ENCODE assay signal across 2 cellular contexts in the genomic region with DNA sequence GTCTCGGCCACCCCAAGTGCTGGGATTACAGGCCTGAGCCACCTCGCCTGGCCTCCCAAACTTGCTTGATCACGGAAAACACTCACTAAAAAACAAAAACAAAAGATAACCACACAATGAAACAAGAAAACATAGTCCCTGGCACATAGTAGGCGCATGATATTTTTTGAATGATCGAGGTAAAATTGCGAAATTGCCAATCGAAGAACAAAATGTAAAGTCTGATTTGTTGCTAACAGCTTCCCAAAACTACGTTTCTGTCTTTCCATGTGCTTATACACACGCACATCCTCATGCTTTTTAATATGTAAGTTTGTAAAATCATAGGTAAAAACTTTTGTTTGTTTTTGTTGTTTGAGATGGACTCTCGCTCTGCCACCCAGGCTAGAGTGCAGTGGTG.
TF ChIP-seq lines count a peak whose summit lies in the region.

No MANE protein-coding gene starts in this region.

TF ChIP-seq in GM23338, 12 proteins besides CTCF, POLR2A, EP300 and RAD21 (continued from another document):
- no peak for TF ChIP-seq NANOG (IDR thresholded peaks at IDR 0.05; ENCODE audit: borderline replicate concordance)
- no peak for TF ChIP-seq EZH2 (IDR thresholded peaks at IDR 0.05; ENCODE audit: low read depth, unreplicated experiment)
- no peak for TF ChIP-seq ZNF331 (CRISPR knock-in tag; IDR thresholded peaks at IDR 0.05; ENCODE audit: low read depth)
- no peak for TF ChIP-seq ZNF114 (CRISPR knock-in tag; IDR thresholded peaks at IDR 0.05)
- TF ChIP-seq, protein P1, sequence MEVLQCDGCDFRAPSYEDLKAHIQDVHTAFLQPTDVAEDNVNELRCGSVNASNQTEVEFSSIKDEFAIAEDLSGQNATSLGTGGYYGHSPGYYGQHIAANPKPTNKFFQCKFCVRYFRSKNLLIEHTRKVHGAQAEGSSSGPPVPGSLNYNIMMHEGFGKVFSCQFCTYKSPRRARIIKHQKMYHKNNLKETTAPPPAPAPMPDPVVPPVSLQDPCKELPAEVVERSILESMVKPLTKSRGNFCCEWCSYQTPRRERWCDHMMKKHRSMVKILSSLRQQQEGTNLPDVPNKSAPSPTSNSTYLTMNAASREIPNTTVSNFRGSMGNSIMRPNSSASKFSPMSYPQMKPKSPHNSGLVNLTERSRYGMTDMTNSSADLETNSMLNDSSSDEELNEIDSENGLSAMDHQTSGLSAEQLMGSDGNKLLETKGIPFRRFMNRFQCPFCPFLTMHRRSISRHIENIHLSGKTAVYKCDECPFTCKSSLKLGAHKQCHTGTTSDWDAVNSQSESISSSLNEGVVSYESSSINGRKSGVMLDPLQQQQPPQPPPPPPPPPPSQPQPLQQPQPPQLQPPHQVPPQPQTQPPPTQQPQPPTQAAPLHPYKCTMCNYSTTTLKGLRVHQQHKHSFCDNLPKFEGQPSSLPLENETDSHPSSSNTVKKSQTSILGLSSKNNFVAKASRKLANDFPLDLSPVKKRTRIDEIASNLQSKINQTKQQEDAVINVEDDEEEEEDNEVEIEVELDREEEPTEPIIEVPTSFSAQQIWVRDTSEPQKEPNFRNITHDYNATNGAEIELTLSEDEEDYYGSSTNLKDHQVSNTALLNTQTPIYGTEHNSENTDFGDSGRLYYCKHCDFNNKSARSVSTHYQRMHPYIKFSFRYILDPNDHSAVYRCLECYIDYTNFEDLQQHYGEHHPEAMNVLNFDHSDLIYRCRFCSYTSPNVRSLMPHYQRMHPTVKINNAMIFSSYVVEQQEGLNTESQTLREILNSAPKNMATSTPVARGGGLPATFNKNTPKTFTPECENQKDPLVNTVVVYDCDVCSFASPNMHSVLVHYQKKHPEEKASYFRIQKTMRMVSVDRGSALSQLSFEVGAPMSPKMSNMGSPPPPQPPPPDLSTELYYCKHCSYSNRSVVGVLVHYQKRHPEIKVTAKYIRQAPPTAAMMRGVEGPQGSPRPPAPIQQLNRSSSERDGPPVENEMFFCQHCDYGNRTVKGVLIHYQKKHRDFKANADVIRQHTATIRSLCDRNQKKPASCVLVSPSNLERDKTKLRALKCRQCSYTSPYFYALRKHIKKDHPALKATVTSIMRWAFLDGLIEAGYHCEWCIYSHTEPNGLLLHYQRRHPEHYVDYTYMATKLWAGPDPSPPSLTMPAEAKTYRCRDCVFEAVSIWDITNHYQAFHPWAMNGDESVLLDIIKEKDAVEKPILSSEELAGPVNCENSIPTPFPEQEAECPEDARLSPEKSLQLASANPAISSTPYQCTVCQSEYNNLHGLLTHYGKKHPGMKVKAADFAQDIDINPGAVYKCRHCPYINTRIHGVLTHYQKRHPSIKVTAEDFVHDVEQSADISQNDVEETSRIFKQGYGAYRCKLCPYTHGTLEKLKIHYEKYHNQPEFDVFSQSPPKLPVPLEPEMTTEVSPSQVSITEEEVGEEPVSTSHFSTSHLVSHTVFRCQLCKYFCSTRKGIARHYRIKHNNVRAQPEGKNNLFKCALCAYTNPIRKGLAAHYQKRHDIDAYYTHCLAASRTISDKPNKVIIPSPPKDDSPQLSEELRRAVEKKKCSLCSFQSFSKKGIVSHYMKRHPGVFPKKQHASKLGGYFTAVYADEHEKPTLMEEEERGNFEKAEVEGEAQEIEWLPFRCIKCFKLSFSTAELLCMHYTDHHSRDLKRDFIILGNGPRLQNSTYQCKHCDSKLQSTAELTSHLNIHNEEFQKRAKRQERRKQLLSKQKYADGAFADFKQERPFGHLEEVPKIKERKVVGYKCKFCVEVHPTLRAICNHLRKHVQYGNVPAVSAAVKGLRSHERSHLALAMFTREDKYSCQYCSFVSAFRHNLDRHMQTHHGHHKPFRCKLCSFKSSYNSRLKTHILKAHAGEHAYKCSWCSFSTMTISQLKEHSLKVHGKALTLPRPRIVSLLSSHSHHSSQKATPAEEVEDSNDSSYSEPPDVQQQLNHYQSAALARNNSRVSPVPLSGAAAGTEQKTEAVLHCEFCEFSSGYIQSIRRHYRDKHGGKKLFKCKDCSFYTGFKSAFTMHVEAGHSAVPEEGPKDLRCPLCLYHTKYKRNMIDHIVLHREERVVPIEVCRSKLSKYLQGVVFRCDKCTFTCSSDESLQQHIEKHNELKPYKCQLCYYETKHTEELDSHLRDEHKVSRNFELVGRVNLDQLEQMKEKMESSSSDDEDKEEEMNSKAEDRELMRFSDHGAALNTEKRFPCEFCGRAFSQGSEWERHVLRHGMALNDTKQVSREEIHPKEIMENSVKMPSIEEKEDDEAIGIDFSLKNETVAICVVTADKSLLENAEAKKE (CRISPR knock-in tag; IDR thresholded peaks at IDR 0.05) = no peak
- TF ChIP-seq, protein P2, sequence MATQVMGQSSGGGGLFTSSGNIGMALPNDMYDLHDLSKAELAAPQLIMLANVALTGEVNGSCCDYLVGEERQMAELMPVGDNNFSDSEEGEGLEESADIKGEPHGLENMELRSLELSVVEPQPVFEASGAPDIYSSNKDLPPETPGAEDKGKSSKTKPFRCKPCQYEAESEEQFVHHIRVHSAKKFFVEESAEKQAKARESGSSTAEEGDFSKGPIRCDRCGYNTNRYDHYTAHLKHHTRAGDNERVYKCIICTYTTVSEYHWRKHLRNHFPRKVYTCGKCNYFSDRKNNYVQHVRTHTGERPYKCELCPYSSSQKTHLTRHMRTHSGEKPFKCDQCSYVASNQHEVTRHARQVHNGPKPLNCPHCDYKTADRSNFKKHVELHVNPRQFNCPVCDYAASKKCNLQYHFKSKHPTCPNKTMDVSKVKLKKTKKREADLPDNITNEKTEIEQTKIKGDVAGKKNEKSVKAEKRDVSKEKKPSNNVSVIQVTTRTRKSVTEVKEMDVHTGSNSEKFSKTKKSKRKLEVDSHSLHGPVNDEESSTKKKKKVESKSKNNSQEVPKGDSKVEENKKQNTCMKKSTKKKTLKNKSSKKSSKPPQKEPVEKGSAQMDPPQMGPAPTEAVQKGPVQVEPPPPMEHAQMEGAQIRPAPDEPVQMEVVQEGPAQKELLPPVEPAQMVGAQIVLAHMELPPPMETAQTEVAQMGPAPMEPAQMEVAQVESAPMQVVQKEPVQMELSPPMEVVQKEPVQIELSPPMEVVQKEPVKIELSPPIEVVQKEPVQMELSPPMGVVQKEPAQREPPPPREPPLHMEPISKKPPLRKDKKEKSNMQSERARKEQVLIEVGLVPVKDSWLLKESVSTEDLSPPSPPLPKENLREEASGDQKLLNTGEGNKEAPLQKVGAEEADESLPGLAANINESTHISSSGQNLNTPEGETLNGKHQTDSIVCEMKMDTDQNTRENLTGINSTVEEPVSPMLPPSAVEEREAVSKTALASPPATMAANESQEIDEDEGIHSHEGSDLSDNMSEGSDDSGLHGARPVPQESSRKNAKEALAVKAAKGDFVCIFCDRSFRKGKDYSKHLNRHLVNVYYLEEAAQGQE (IDR thresholded peaks at IDR 0.05; ENCODE audit: unreplicated experiment) = no peak
- no peak for TF ChIP-seq EZH2phosphoT487 (IDR thresholded peaks at IDR 0.05; ENCODE audit: unreplicated experiment)

TF ChIP-seq in IMR-90, 13 proteins besides CTCF, POLR2A, EP300 and RAD21 (continued from another document):
- TF ChIP-seq FOS (IDR thresholded peaks at IDR 0.05; ENCODE audit: low read depth, low read length) (no peak), MAZ (IDR thresholded peaks at IDR 0.05; ENCODE audit: borderline replicate concordance, low read depth, low read length) (no peak), MAFK (IDR thresholded peaks at IDR 0.05; ENCODE audit: low read depth, low read length) (no peak), CHD1 (IDR thresholded peaks at IDR 0.05; ENCODE audit: low read depth, low read length) (no peak), NFE2L2 (IDR thresholded peaks at IDR 0.05; ENCODE audit: low read depth, low read length) (no peak)
